In the genomic region with DNA sequence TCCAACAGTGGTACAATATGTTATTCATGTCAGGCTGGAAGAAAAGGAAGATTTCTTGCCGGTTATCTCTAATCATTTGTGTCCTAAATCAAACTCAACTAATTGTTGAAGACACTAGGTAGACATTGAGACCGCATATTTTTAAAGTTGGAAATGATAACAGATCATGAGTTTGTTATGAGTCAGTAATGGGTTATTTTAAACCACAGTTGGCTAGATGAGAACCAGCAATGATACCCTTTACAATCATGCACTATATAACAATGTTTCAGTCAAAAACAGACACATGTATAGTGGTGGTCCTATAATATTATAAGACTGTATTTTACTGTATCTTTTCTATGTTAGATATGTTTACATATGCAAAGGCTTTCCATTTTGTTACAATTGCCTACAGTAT, we compare ENCODE assay signal across 36 cellular contexts.
"Had no signal": no experiment of that assay in that cellular context is flagged by ENCODE, and none has a peak within 500 bp of the region (broad histone marks: within the 10 kb centered on the region; RNA-seq: fewer than 3 reads in every experiment).

No MANE protein-coding gene starts in this region.

- H3K27ac ChIP-seq: adrenal gland, ascending aorta, breast epithelium, cardiac muscle cell, coronary artery, esophagus muscularis mucosa, foreskin keratinocyte, gastrocnemius medialis, heart left ventricle had no signal

- H3K27ac Mint-ChIP-seq: activated CD4-positive, alpha-beta memory T cell treated with anti-CD3 and anti-CD28 coated beads for 36 hours; activated CD4-positive, alpha-beta T cell treated with anti-CD3 and anti-CD28 coated beads for 36 hours; activated CD4-positive, alpha-beta T cell treated with anti-CD3 and anti-CD28 coated beads, Interleukin-2, amount 10 ng/mL, durations not matched to agents 24 days and 14 days; activated CD8-positive, alpha-beta memory T cell treated with anti-CD3 and anti-CD28 coated beads, Interleukin-2, amount 10 ng/mL, durations not matched to agents 7 days and 5 days; activated CD8-positive, alpha-beta T cell treated with anti-CD3 and anti-CD28 coated beads, Interleukin-2, amount 10 ng/mL, durations not matched to agents 7 days and 5 days; activated naive CD4-positive, alpha-beta T cell treated with anti-CD3 and anti-CD28 coated beads for 36 hours; activated naive CD4-positive, alpha-beta T cell treated with anti-CD3 and anti-CD28 coated beads, Interleukin-2, amount 50 U/mL, for 24 hours; activated naive CD8-positive, alpha-beta T cell treated with anti-CD3 and anti-CD28 coated beads for 36 hours; activated naive CD8-positive, alpha-beta T cell treated with anti-CD3 and anti-CD28 coated beads, Interleukin-2, amount 50 U/mL, for 24 hours; activated T-helper 1 cell treated with anti-CD3 and anti-CD28 coated beads, Interleukin-12 subunit alpha, Interleukin-12 subunit beta, Interleukin-2, Interleukin-4 antibody, amounts not matched to agents 30 ng/mL and 10 ng/mL and 1 ng/mL, durations not matched to agents 14 hours and 24 hours and 36 hours; activated T-helper 2 cell treated with anti-CD3 and anti-CD28 coated beads, Interferon-gamma antibody, Interleukin-2, Interleukin-4, amounts not matched to agents 10 μg/mL and 5 μg/mL and 100 μg/mL, durations not matched to agents 14 hours and 24 hours and 36 hours; brain; dendritic cell treated with granulocyte-macrophage colony-stimulating factor and Interleukin-4, amounts not matched to agents 40 ng/mL and 50 ng/mL, for 4 days; effector memory CD8-positive, alpha-beta T cell had no signal

- H3K9me3 Mint-ChIP-seq: activated CD4-positive, alpha-beta memory T cell treated with anti-CD3 and anti-CD28 coated beads for 36 hours; activated CD4-positive, alpha-beta T cell treated with anti-CD3 and anti-CD28 coated beads, Interleukin-2, amount 10 ng/mL, durations not matched to agents 24 days and 14 days; activated naive CD4-positive, alpha-beta T cell treated with anti-CD3 and anti-CD28 coated beads for 36 hours; activated naive CD4-positive, alpha-beta T cell treated with anti-CD3 and anti-CD28 coated beads, Interleukin-2, amount 50 U/mL, for 24 hours; activated naive CD8-positive, alpha-beta T cell treated with anti-CD3 and anti-CD28 coated beads for 36 hours; activated naive CD8-positive, alpha-beta T cell treated with anti-CD3 and anti-CD28 coated beads, Interleukin-2, amount 50 U/mL, for 24 hours; activated T-helper 1 cell treated with anti-CD3 and anti-CD28 coated beads, Interleukin-12 subunit alpha, Interleukin-12 subunit beta, Interleukin-2, Interleukin-4 antibody, amounts not matched to agents 30 ng/mL and 10 ng/mL and 1 ng/mL, durations not matched to agents 14 hours and 24 hours and 36 hours; activated T-helper 2 cell treated with anti-CD3 and anti-CD28 coated beads, Interferon-gamma antibody, Interleukin-2, Interleukin-4, amounts not matched to agents 10 μg/mL and 5 μg/mL and 100 μg/mL, durations not matched to agents 14 hours and 24 hours and 36 hours had no signal

- H3K4me3 Mint-ChIP-seq: activated CD4-positive, alpha-beta memory T cell treated with anti-CD3 and anti-CD28 coated beads for 36 hours; activated CD4-positive, alpha-beta T cell treated with anti-CD3 and anti-CD28 coated beads for 36 hours; activated CD4-positive, alpha-beta T cell treated with anti-CD3 and anti-CD28 coated beads, Interleukin-2, amount 10 ng/mL, durations not matched to agents 24 days and 14 days; activated CD8-positive, alpha-beta memory T cell treated with anti-CD3 and anti-CD28 coated beads, Interleukin-2, amount 10 ng/mL, durations not matched to agents 7 days and 5 days; activated CD8-positive, alpha-beta T cell treated with anti-CD3 and anti-CD28 coated beads, Interleukin-2, amount 10 ng/mL, durations not matched to agents 7 days and 5 days; activated naive CD4-positive, alpha-beta T cell treated with anti-CD3 and anti-CD28 coated beads for 36 hours; activated naive CD4-positive, alpha-beta T cell treated with anti-CD3 and anti-CD28 coated beads, Interleukin-2, amount 50 U/mL, for 24 hours; activated naive CD8-positive, alpha-beta T cell treated with anti-CD3 and anti-CD28 coated beads for 36 hours; activated naive CD8-positive, alpha-beta T cell treated with anti-CD3 and anti-CD28 coated beads, Interleukin-2, amount 50 U/mL, for 24 hours; activated T-helper 1 cell treated with anti-CD3 and anti-CD28 coated beads, Interleukin-12 subunit alpha, Interleukin-12 subunit beta, Interleukin-2, Interleukin-4 antibody, amounts not matched to agents 30 ng/mL and 10 ng/mL and 1 ng/mL, durations not matched to agents 14 hours and 24 hours and 36 hours; brain; dendritic cell treated with granulocyte-macrophage colony-stimulating factor and Interleukin-4, amounts not matched to agents 40 ng/mL and 50 ng/mL, for 4 days; effector memory CD8-positive, alpha-beta T cell had no signal

- ATAC-seq: activated CD4-positive, alpha-beta T cell treated with anti-CD3 and anti-CD28 coated beads for 36 hours; activated CD8-positive, alpha-beta memory T cell treated with anti-CD3 and anti-CD28 coated beads, Interleukin-2, amount 10 ng/mL, durations not matched to agents 7 days and 5 days; activated CD8-positive, alpha-beta T cell treated with anti-CD3 and anti-CD28 coated beads, Interleukin-2, amount 10 ng/mL, durations not matched to agents 7 days and 5 days; activated naive CD8-positive, alpha-beta T cell treated with anti-CD3 and anti-CD28 coated beads, Interleukin-2, amount 50 U/mL, for 24 hours; effector memory CD8-positive, alpha-beta T cell; foreskin keratinocyte; gastrocnemius medialis; heart left ventricle had no signal

- DNase-seq: activated CD4-positive, alpha-beta memory T cell treated with anti-CD3 and anti-CD28 coated beads for 36 hours; activated CD4-positive, alpha-beta T cell treated with anti-CD3 and anti-CD28 coated beads for 36 hours; activated CD4-positive, alpha-beta T cell treated with anti-CD3 and anti-CD28 coated beads, Interleukin-2, amount 10 ng/mL, durations not matched to agents 24 days and 14 days; activated CD4-positive, CD25-positive, alpha-beta regulatory T cell; activated CD4-positive, CD25-positive, alpha-beta regulatory T cell treated with anti-CD3 and anti-CD28 coated beads, Interleukin-2, amount 50 U/mL, for 72 hours; activated CD8-positive, alpha-beta memory T cell treated with anti-CD3 and anti-CD28 coated beads, Interleukin-2, amount 10 ng/mL, durations not matched to agents 7 days and 5 days; activated CD8-positive, alpha-beta memory T cell treated with anti-CD3 and anti-CD28 coated beads, Interleukin-2, amount 50 U/mL, for 4 hours; activated CD8-positive, alpha-beta T cell treated with anti-CD3 and anti-CD28 coated beads, Interleukin-2, amount 10 ng/mL, durations not matched to agents 7 days and 5 days; activated effector memory CD4-positive, alpha-beta T cell treated with anti-CD3 and anti-CD28 coated beads, Interleukin-2, amount 50 U/mL, for 16 hours; activated naive CD4-positive, alpha-beta T cell treated with anti-CD3 and anti-CD28 coated beads for 36 hours; activated naive CD8-positive, alpha-beta T cell treated with anti-CD3 and anti-CD28 coated beads for 36 hours; activated naive CD8-positive, alpha-beta T cell treated with anti-CD3 and anti-CD28 coated beads, Interleukin-2, amount 50 U/mL, for 24 hours; activated T-cell treated with anti-CD3 and anti-CD28 coated beads, Interleukin-2, amount 50 U/mL, for 1 hour; activated T-cell treated with anti-CD3 and anti-CD28 coated beads, Interleukin-2, amount 50 U/mL, for 48 hours; adrenal gland; central memory CD4-positive, alpha-beta T cell; cerebellar nuclear complex; dorsolateral prefrontal cortex; effector CD4-positive, alpha-beta T cell; effector memory CD8-positive, alpha-beta T cell; erythroblast; foreskin keratinocyte; gastrocnemius medialis; glutamatergic neuron; heart left ventricle; T-helper 2 cell had no signal

- H3K27me3 Mint-ChIP-seq: activated CD4-positive, alpha-beta memory T cell treated with anti-CD3 and anti-CD28 coated beads for 36 hours; activated CD4-positive, alpha-beta T cell treated with anti-CD3 and anti-CD28 coated beads for 36 hours; activated CD4-positive, alpha-beta T cell treated with anti-CD3 and anti-CD28 coated beads, Interleukin-2, amount 10 ng/mL, durations not matched to agents 24 days and 14 days; activated CD8-positive, alpha-beta memory T cell treated with anti-CD3 and anti-CD28 coated beads, Interleukin-2, amount 10 ng/mL, durations not matched to agents 7 days and 5 days; dendritic cell treated with granulocyte-macrophage colony-stimulating factor and Interleukin-4, amounts not matched to agents 40 ng/mL and 50 ng/mL, for 4 days; effector memory CD8-positive, alpha-beta T cell had no signal

- H3K27me3 ChIP-seq: adrenal gland, ascending aorta, breast epithelium, cardiac muscle cell, dorsolateral prefrontal cortex, esophagus muscularis mucosa, foreskin keratinocyte, gastrocnemius medialis, heart left ventricle had no signal

- H3K36me3 ChIP-seq: adrenal gland, ascending aorta, breast epithelium, cardiac muscle cell, esophagus muscularis mucosa, gastrocnemius medialis, heart left ventricle had no signal

- H3K4me1 Mint-ChIP-seq: activated CD4-positive, alpha-beta T cell treated with anti-CD3 and anti-CD28 coated beads for 36 hours; activated CD4-positive, alpha-beta T cell treated with anti-CD3 and anti-CD28 coated beads, Interleukin-2, amount 10 ng/mL, durations not matched to agents 24 days and 14 days; activated CD8-positive, alpha-beta memory T cell treated with anti-CD3 and anti-CD28 coated beads, Interleukin-2, amount 10 ng/mL, durations not matched to agents 7 days and 5 days; activated naive CD4-positive, alpha-beta T cell treated with anti-CD3 and anti-CD28 coated beads, Interleukin-2, amount 50 U/mL, for 24 hours; activated naive CD8-positive, alpha-beta T cell treated with anti-CD3 and anti-CD28 coated beads for 36 hours; activated naive CD8-positive, alpha-beta T cell treated with anti-CD3 and anti-CD28 coated beads, Interleukin-2, amount 50 U/mL, for 24 hours; brain had no signal

- H3K36me3 Mint-ChIP-seq: activated CD4-positive, alpha-beta memory T cell treated with anti-CD3 and anti-CD28 coated beads for 36 hours; activated CD8-positive, alpha-beta memory T cell treated with anti-CD3 and anti-CD28 coated beads, Interleukin-2, amount 10 ng/mL, durations not matched to agents 7 days and 5 days; activated naive CD4-positive, alpha-beta T cell treated with anti-CD3 and anti-CD28 coated beads, Interleukin-2, amount 50 U/mL, for 24 hours; activated naive CD8-positive, alpha-beta T cell treated with anti-CD3 and anti-CD28 coated beads for 36 hours; brain had no signal

- H3K9me3 ChIP-seq: adrenal gland, ascending aorta, breast epithelium, gastrocnemius medialis had no signal

- H3K4me1 ChIP-seq: adrenal gland, ascending aorta, breast epithelium, esophagus muscularis mucosa, foreskin keratinocyte, gastrocnemius medialis, heart left ventricle had no signal

- H3K4me3 ChIP-seq: adrenal gland, ascending aorta, breast epithelium, cardiac muscle cell, coronary artery, dorsolateral prefrontal cortex, esophagus muscularis mucosa, gastrocnemius medialis, heart left ventricle had no signal
